ENCODE assay signal across 10 cellular contexts in genomic region chr2:105771841-105772240, GRCh38. TPM values are rescaled to one million over a fixed set of nuclear protein-coding genes. Genes with fewer than 3 reads are reported as not detected.
DNase-seq lines count a peak whose midpoint lies in the region; ATAC-seq and TF ChIP-seq lines count a peak whose summit lies in the region.
"Had no signal": no experiment of that assay in that cellular context is flagged by ENCODE, and none has a peak within 500 bp of the region (broad histone marks: within the 10 kb centered on the region; RNA-seq: fewer than 3 reads in every experiment).

No MANE protein-coding gene starts in this region.

- H3K9me3 Mint-ChIP-seq in CD4-positive, alpha-beta T cell, result no peaks in the 10 kb centered on the region
- H3K9me3 Mint-ChIP-seq in activated T-cell treated with anti-CD3 and anti-CD28 coated beads, Interleukin-2, amount 50 U/mL, for 72 hours, result no peaks in the 10 kb centered on the region

- no peak overlapping the region for H3K9ac ChIP-seq in parathyroid adenoma

- peak overlapping the region; percentile 38 for H2AFZ ChIP-seq in parathyroid adenoma

- TF ChIP-seq CTCF in CD4-positive, alpha-beta T cell (IDR thresholded peaks at IDR 0.05), result no peak
- no peak for TF ChIP-seq CTCF in parathyroid adenoma (IDR thresholded peaks at IDR 0.05)

- POLR2A ChIA-PET in CD4-positive, alpha-beta T cell (lab: Charles Lee), result interaction anchor here (0.7 to 1.5 kb wide), 4 partner anchors 11 to 28 kb away, joined by 3 to 6 read pairs (median 4); no protein-coding TSS in a partner anchor

- peak overlapping the region; percentile 98 for H3K27ac Mint-ChIP-seq in CD4-positive, alpha-beta T cell
- peak overlapping the region; percentile 77 for H3K27ac Mint-ChIP-seq in activated T-cell treated with anti-CD3 and anti-CD28 coated beads, Interleukin-2, amount 50 U/mL, for 72 hours

- peaks cover 12% of the 10 kb centered on the region for H3K4me1 ChIP-seq in parathyroid adenoma

- H3K4me3 ChIP-seq in parathyroid adenoma (ENCODE audit: low read depth, low read length), result no peak overlapping the region
- H3K4me3 ChIP-seq: thoracic aorta had no signal

- peaks cover 23% of the 10 kb centered on the region for H3K79me2 ChIP-seq in parathyroid adenoma

- no peak overlapping the region for H3K27ac ChIP-seq in CD4-positive, alpha-beta T cell (ENCODE audit: low read depth, low read length)
- H3K27ac ChIP-seq in parathyroid adenoma, result peak overlapping the region; percentile 4

- peaks cover 96% of the 10 kb centered on the region for H3K4me1 Mint-ChIP-seq in CD4-positive, alpha-beta T cell (ENCODE audit: low read depth)
- peaks cover 99% of the 10 kb centered on the region for H3K4me1 Mint-ChIP-seq in activated T-cell treated with anti-CD3 and anti-CD28 coated beads, Interleukin-2, amount 50 U/mL, for 72 hours (ENCODE audit: low read depth)

- CTCF ChIA-PET in CD4-positive, alpha-beta T cell (lab: Charles Lee), result interaction anchor here (0.6 to 1.3 kb wide), 4 partner anchors 11 to 112 kb away, joined by 3 read pairs; no protein-coding TSS in a partner anchor

- no peaks in the 10 kb centered on the region for H3K27me3 Mint-ChIP-seq in CD4-positive, alpha-beta T cell
- H3K27me3 Mint-ChIP-seq in activated T-cell treated with anti-CD3 and anti-CD28 coated beads, Interleukin-2, amount 50 U/mL, for 72 hours (ENCODE audit: low read depth), result no peaks in the 10 kb centered on the region

- intact Hi-C loops in CD4-positive, alpha-beta T cell (cut with DNase I, micrococcal nuclease), result no loop called here
- intact Hi-C loops in Right ventricle myocardium superior (cut with DNase I), result no loop called here

- H3K36me3 Mint-ChIP-seq in CD4-positive, alpha-beta T cell (ENCODE audit: low read depth), result peaks cover 73% of the 10 kb centered on the region
- H3K36me3 Mint-ChIP-seq in activated T-cell treated with anti-CD3 and anti-CD28 coated beads, Interleukin-2, amount 50 U/mL, for 72 hours (ENCODE audit: insufficient read depth in 2 of 2), result peaks cover 11 to 21% of the 10 kb centered on the region in 2 donors

- no peaks in the 10 kb centered on the region for H3K9me3 ChIP-seq in CD4-positive, alpha-beta T cell (ENCODE audit: control insufficient read depth, low read length)
- H3K9me3 ChIP-seq in parathyroid adenoma (ENCODE audit: control insufficient read depth, low read length), result no peaks in the 10 kb centered on the region
- H3K9me3 ChIP-seq: thoracic aorta had no signal

- H3K4me3 Mint-ChIP-seq in CD4-positive, alpha-beta T cell, result peak overlapping the region; percentile 78
- peak overlapping the region in 1 of 2 donors; percentile 26 for H3K4me3 Mint-ChIP-seq in activated T-cell treated with anti-CD3 and anti-CD28 coated beads, Interleukin-2, amount 50 U/mL, for 72 hours

- no peaks in the 10 kb centered on the region for H3K36me3 ChIP-seq in parathyroid adenoma (ENCODE audit: control insufficient read depth, insufficient read depth, low read length)
- H3K36me3 ChIP-seq: thoracic aorta had no signal

- no peak for DNase-seq in CD4-positive, alpha-beta T cell
- no peak for DNase-seq in activated T-cell treated with anti-CD3 and anti-CD28 coated beads, Interleukin-2, amount 50 U/mL, for 72 hours
- DNase-seq in Right ventricle myocardium superior (no peak), kidney tubule cell (ENCODE audit: low spot score) (no peak), putamen (ENCODE audit: low spot score) (no peak), globus pallidus (ENCODE audit: low spot score) (no peak)
- DNase-seq: COR-L47 had no signal

- no peaks in the 10 kb centered on the region for H3K27me3 ChIP-seq in CD4-positive, alpha-beta T cell (ENCODE audit: control insufficient read depth, insufficient read depth, low read length)
- no peaks in the 10 kb centered on the region for H3K27me3 ChIP-seq in parathyroid adenoma (ENCODE audit: control insufficient read depth, insufficient read depth, low read length)

- no peak for ATAC-seq in CD4-positive, alpha-beta T cell (ENCODE audit: poor library complexity)
- ATAC-seq in activated T-cell treated with anti-CD3 and anti-CD28 coated beads, Interleukin-2, amount 50 U/mL, for 72 hours (replicated peaks in 1 of 2), result no peak
- peak; percentile 62 for ATAC-seq in Right ventricle myocardium superior (ENCODE audit: poor library complexity)
- ATAC-seq in HG03342 (IDR thresholded peaks at IDR 0.05; ENCODE audit: unreplicated experiment), result no peak

- H3K4me2 ChIP-seq in parathyroid adenoma (ENCODE audit: low read length), result peak overlapping the region; percentile 13

RNA-seq across cellular contexts. Expression of gene NCK2, which starts 27.1 kb away (rescaled TPM):
- 10 to 100 TPM; 92.1 to 92.3 TPM for total RNA-seq in CD4-positive, alpha-beta T cell
- total RNA-seq in activated T-cell treated with anti-CD3 and anti-CD28 coated beads, Interleukin-2, amount 50 U/mL, for 72 hours, result 100 to 1,000 TPM; 159 to 161 TPM
- total RNA-seq in Right ventricle myocardium superior, result 32.3 TPM
